Comparison of ENCODE assay signal across 28 cellular contexts in genomic region chr2:113209869-113210305, GRCh38. TPM values are rescaled to one million over a fixed set of nuclear protein-coding genes. Genes with fewer than 3 reads are reported as not detected.
DNase-seq lines count a peak whose midpoint lies in the region; ATAC-seq and TF ChIP-seq lines count a peak whose summit lies in the region.
"Had no signal": no experiment of that assay in that cellular context is flagged by ENCODE, and none has a peak within 500 bp of the region (broad histone marks: within the 10 kb centered on the region; RNA-seq: fewer than 3 reads in every experiment).

No MANE protein-coding gene starts in this region.

- DNase-seq in activated CD4-positive, alpha-beta T cell treated with anti-CD3 and anti-CD28 coated beads, Interleukin-2, amount 10 ng/mL, durations not matched to agents 7 days and 5 days: no peak
- no peak for DNase-seq in activated CD4-positive, alpha-beta T cell treated with anti-CD3 and anti-CD28 coated beads, Interleukin-2, amount 10 ng/mL, durations not matched to agents 24 days and 14 days
- no peak for DNase-seq in chondrocyte (ENCODE audit: low spot score)
- DNase-seq in naive thymus-derived CD4-positive, alpha-beta T cell: no peak
- no peak for DNase-seq in tibial nerve (ENCODE audit: low spot score in 2 of 2)
- DNase-seq in PC-9: no peak
- no peak for DNase-seq in body of pancreas
- DNase-seq: activated CD4-positive, alpha-beta T cell treated with anti-CD3 and anti-CD28 coated beads for 48 hours; activated CD8-positive, alpha-beta memory T cell treated with anti-CD3 and anti-CD28 coated beads, Interleukin-2, amount 10 ng/mL, durations not matched to agents 7 days and 5 days; activated naive CD4-positive, alpha-beta T cell treated with anti-CD3 and anti-CD28 coated beads for 36 hours; activated T-cell treated with anti-CD3 and anti-CD28 coated beads, Interleukin-2, amount 50 U/mL, for 72 hours; anterior cingulate cortex; central memory CD4-positive, alpha-beta T cell; dorsolateral prefrontal cortex; Kasumi-1; naive B cell; NCI-H1694; NCI-H2171 treated with DMSO at 0.1 percent for 48 hours; NCI-H69; SK-N-SH; T-helper 2 cell had no signal

- no peak for TF ChIP-seq POLR2A in tibial nerve (IDR thresholded peaks at IDR 0.05)
- TF ChIP-seq POLR2A in gastroesophageal sphincter (IDR thresholded peaks at IDR 0.05): no peak
- no peak for TF ChIP-seq POLR2A in body of pancreas (IDR thresholded peaks at IDR 0.05)

- no peak overlapping the region for H2AFZ ChIP-seq in PC-9

- no peak overlapping the region for H3K27ac ChIP-seq in naive thymus-derived CD4-positive, alpha-beta T cell (ENCODE audit: low read depth, low read length)
- H3K27ac ChIP-seq in tibial nerve (peak overlapping the region in 3 of 4 donors; percentile 32 to 86 (median 84)), PC-9 (no peak overlapping the region), gastroesophageal sphincter (peak overlapping the region in 2 of 4 donors; percentile 20 to 73), body of pancreas (no peak overlapping the region)
- H3K27ac ChIP-seq: epithelial cell of prostate, pancreas, tibial artery had no signal

- H3K27me3 Mint-ChIP-seq in activated CD4-positive, alpha-beta T cell treated with anti-CD3 and anti-CD28 coated beads, Interleukin-2, amount 10 ng/mL, durations not matched to agents 7 days and 5 days: no peaks in the 10 kb centered on the region
- no peaks in the 10 kb centered on the region for H3K27me3 Mint-ChIP-seq in activated CD4-positive, alpha-beta T cell treated with anti-CD3 and anti-CD28 coated beads, Interleukin-2, amount 10 ng/mL, durations not matched to agents 24 days and 14 days
- no peaks in the 10 kb centered on the region for H3K27me3 Mint-ChIP-seq in chondrocyte (ENCODE audit: low read depth)
- peaks cover 0 to 4% (median 0%) of the 10 kb centered on the region in 5 donors for H3K27me3 Mint-ChIP-seq in naive thymus-derived CD4-positive, alpha-beta T cell
- H3K27me3 Mint-ChIP-seq: activated CD8-positive, alpha-beta memory T cell treated with anti-CD3 and anti-CD28 coated beads, Interleukin-2, amount 10 ng/mL, durations not matched to agents 7 days and 5 days; stimulated activated naive CD8-positive, alpha-beta T cell treated with anti-CD3 and anti-CD28 coated beads, Interleukin-15, Interleukin-2, amounts not matched to agents 100 ng/mL and 50 ng/mL, for 24 hours had no signal

- no peaks in the 10 kb centered on the region for H3K79me2 ChIP-seq in PC-9 (ENCODE audit: low read depth)

- peaks cover 0 to under 1% of the 10 kb centered on the region in 2 donors for H3K4me1 ChIP-seq in naive thymus-derived CD4-positive, alpha-beta T cell (ENCODE audit: control insufficient read depth in 2 of 2, insufficient read depth in 2 of 2, low read length in 2 of 2)
- H3K4me1 ChIP-seq in tibial nerve (peaks cover 0 to 43% (median 22%) of the 10 kb centered on the region in 4 donors), PC-9 (replicated peaks; ENCODE audit: insufficient read depth) (peaks cover 20% of the 10 kb centered on the region), gastroesophageal sphincter (peaks cover 0 to 45% (median 19%) of the 10 kb centered on the region in 3 donors), body of pancreas (peaks cover 14% of the 10 kb centered on the region)

- no peaks in the 10 kb centered on the region for H4K20me1 ChIP-seq in PC-9 (ENCODE audit: insufficient read depth)

- no peak overlapping the region for H3K4me3 Mint-ChIP-seq in activated CD4-positive, alpha-beta T cell treated with anti-CD3 and anti-CD28 coated beads, Interleukin-2, amount 10 ng/mL, durations not matched to agents 7 days and 5 days
- no peak overlapping the region for H3K4me3 Mint-ChIP-seq in activated CD4-positive, alpha-beta T cell treated with anti-CD3 and anti-CD28 coated beads, Interleukin-2, amount 10 ng/mL, durations not matched to agents 24 days and 14 days
- H3K4me3 Mint-ChIP-seq in chondrocyte (ENCODE audit: unreplicated experiment): no peak overlapping the region
- no peak overlapping the region for H3K4me3 Mint-ChIP-seq in naive thymus-derived CD4-positive, alpha-beta T cell
- H3K4me3 Mint-ChIP-seq: activated CD8-positive, alpha-beta memory T cell treated with anti-CD3 and anti-CD28 coated beads, Interleukin-2, amount 10 ng/mL, durations not matched to agents 7 days and 5 days; activated naive CD4-positive, alpha-beta T cell treated with anti-CD3 and anti-CD28 coated beads for 36 hours; activated T-cell treated with anti-CD3 and anti-CD28 coated beads, Interleukin-2, amount 50 U/mL, for 72 hours; naive B cell; stimulated activated naive CD8-positive, alpha-beta T cell treated with anti-CD3 and anti-CD28 coated beads, Interleukin-15, Interleukin-2, amounts not matched to agents 100 ng/mL and 50 ng/mL, for 24 hours had no signal

- no peaks in the 10 kb centered on the region for H3K27me3 ChIP-seq in naive thymus-derived CD4-positive, alpha-beta T cell (ENCODE audit: control insufficient read depth in 2 of 2, insufficient read depth in 2 of 2, low read length in 2 of 2)
- H3K27me3 ChIP-seq in tibial nerve: no peaks in the 10 kb centered on the region
- H3K27me3 ChIP-seq in PC-9 (ENCODE audit: insufficient read depth, low read depth): no peaks in the 10 kb centered on the region
- no peaks in the 10 kb centered on the region for H3K27me3 ChIP-seq in gastroesophageal sphincter
- H3K27me3 ChIP-seq in body of pancreas: no peaks in the 10 kb centered on the region
- H3K27me3 ChIP-seq: pancreas, right atrium auricular region had no signal

- H3K36me3 ChIP-seq in naive thymus-derived CD4-positive, alpha-beta T cell (ENCODE audit: control insufficient read depth in 2 of 3, insufficient read depth in 3 of 3, low read length in 3 of 3): no peaks in the 10 kb centered on the region
- no peaks in the 10 kb centered on the region for H3K36me3 ChIP-seq in tibial nerve
- H3K36me3 ChIP-seq in PC-9 (ENCODE audit: low read depth): no peaks in the 10 kb centered on the region
- no peaks in the 10 kb centered on the region for H3K36me3 ChIP-seq in gastroesophageal sphincter
- no peaks in the 10 kb centered on the region for H3K36me3 ChIP-seq in body of pancreas (replicated peaks in 1 of 2; ENCODE audit: insufficient read depth in 1 of 2, low read depth in 2 of 2)
- H3K36me3 ChIP-seq: pancreas, right atrium auricular region, tibial artery had no signal

- H3F3A ChIP-seq in PC-9 (ENCODE audit: insufficient read depth, low read depth): 0 out of 2 replicates have a peak, but pooled peaks cover 6% of the 10 kb centered on the region

- no peaks in the 10 kb centered on the region for H3K9me3 Mint-ChIP-seq in activated CD4-positive, alpha-beta T cell treated with anti-CD3 and anti-CD28 coated beads, Interleukin-2, amount 10 ng/mL, durations not matched to agents 7 days and 5 days
- H3K9me3 Mint-ChIP-seq in activated CD4-positive, alpha-beta T cell treated with anti-CD3 and anti-CD28 coated beads, Interleukin-2, amount 10 ng/mL, durations not matched to agents 24 days and 14 days: no peaks in the 10 kb centered on the region
- no peaks in the 10 kb centered on the region for H3K9me3 Mint-ChIP-seq in chondrocyte (ENCODE audit: low read depth)
- H3K9me3 Mint-ChIP-seq in naive thymus-derived CD4-positive, alpha-beta T cell: peaks cover 0 to 2% (median 0%) of the 10 kb centered on the region in 11 donors
- H3K9me3 Mint-ChIP-seq: activated naive CD4-positive, alpha-beta T cell treated with anti-CD3 and anti-CD28 coated beads for 36 hours; activated T-cell treated with anti-CD3 and anti-CD28 coated beads, Interleukin-2, amount 50 U/mL, for 72 hours; naive B cell; stimulated activated naive CD8-positive, alpha-beta T cell treated with anti-CD3 and anti-CD28 coated beads, Interleukin-15, Interleukin-2, amounts not matched to agents 100 ng/mL and 50 ng/mL, for 24 hours had no signal

- no peak for ATAC-seq in naive thymus-derived CD4-positive, alpha-beta T cell
- no peak for ATAC-seq in gastroesophageal sphincter
- no peak for ATAC-seq in body of pancreas
- ATAC-seq: activated CD8-positive, alpha-beta memory T cell treated with anti-CD3 and anti-CD28 coated beads, Interleukin-2, amount 10 ng/mL, durations not matched to agents 7 days and 5 days; left lobe of liver; pancreas had no signal

- peaks cover 10% of the 10 kb centered on the region for H3K4me1 Mint-ChIP-seq in activated CD4-positive, alpha-beta T cell treated with anti-CD3 and anti-CD28 coated beads, Interleukin-2, amount 10 ng/mL, durations not matched to agents 7 days and 5 days
- H3K4me1 Mint-ChIP-seq in activated CD4-positive, alpha-beta T cell treated with anti-CD3 and anti-CD28 coated beads, Interleukin-2, amount 10 ng/mL, durations not matched to agents 24 days and 14 days: peaks cover 8% of the 10 kb centered on the region
- H3K4me1 Mint-ChIP-seq in chondrocyte (ENCODE audit: low read depth): peaks cover 42% of the 10 kb centered on the region
- H3K4me1 Mint-ChIP-seq in naive thymus-derived CD4-positive, alpha-beta T cell: peaks cover 14 to 26% (median 20%) of the 10 kb centered on the region in 7 donors

- no peaks in the 10 kb centered on the region for H3K36me3 Mint-ChIP-seq in activated CD4-positive, alpha-beta T cell treated with anti-CD3 and anti-CD28 coated beads, Interleukin-2, amount 10 ng/mL, durations not matched to agents 7 days and 5 days (ENCODE audit: low read depth)
- H3K36me3 Mint-ChIP-seq in activated CD4-positive, alpha-beta T cell treated with anti-CD3 and anti-CD28 coated beads, Interleukin-2, amount 10 ng/mL, durations not matched to agents 24 days and 14 days (ENCODE audit: low read depth): no peaks in the 10 kb centered on the region
- H3K36me3 Mint-ChIP-seq in chondrocyte (ENCODE audit: low read depth): no peaks in the 10 kb centered on the region
- no peaks in the 10 kb centered on the region for H3K36me3 Mint-ChIP-seq in naive thymus-derived CD4-positive, alpha-beta T cell
- H3K36me3 Mint-ChIP-seq: activated CD8-positive, alpha-beta memory T cell treated with anti-CD3 and anti-CD28 coated beads, Interleukin-2, amount 10 ng/mL, durations not matched to agents 7 days and 5 days; naive B cell had no signal

- intact Hi-C loops in activated CD4-positive, alpha-beta T cell treated with anti-CD3 and anti-CD28 coated beads, Interleukin-2, amount 10 ng/mL, durations not matched to agents 24 days and 14 days (cut with micrococcal nuclease): no loop called here
- intact Hi-C loops in naive thymus-derived CD4-positive, alpha-beta T cell (cut with micrococcal nuclease): no loop called here
- intact Hi-C loops in PC-9 (cut with micrococcal nuclease; ENCODE audit: unreplicated experiment) (no loop called here), body of pancreas (cut with DNase I) (no loop called here)

- no peak for TF ChIP-seq EP300 in tibial nerve (IDR thresholded peaks at IDR 0.05)
- no peak for TF ChIP-seq EP300 in gastroesophageal sphincter (IDR thresholded peaks at IDR 0.05)

- H3K9me3 ChIP-seq in naive thymus-derived CD4-positive, alpha-beta T cell (ENCODE audit: control insufficient read depth in 2 of 3, low read length in 3 of 3): no peaks in the 10 kb centered on the region
- H3K9me3 ChIP-seq in tibial nerve: no peaks in the 10 kb centered on the region
- H3K9me3 ChIP-seq in PC-9 (ENCODE audit: insufficient read depth, low read depth): no peaks in the 10 kb centered on the region
- H3K9me3 ChIP-seq in gastroesophageal sphincter: no peaks in the 10 kb centered on the region
- H3K9me3 ChIP-seq in body of pancreas: no peaks in the 10 kb centered on the region
- H3K9me3 ChIP-seq: pancreas, right atrium auricular region, SK-N-SH, tibial artery had no signal

- H3K4me3 ChIP-seq in naive thymus-derived CD4-positive, alpha-beta T cell (ENCODE audit: low read length): no peak overlapping the region
- H3K4me3 ChIP-seq in tibial nerve (no peak overlapping the region), PC-9 (no peak overlapping the region), gastroesophageal sphincter (no peak overlapping the region), body of pancreas (no peak overlapping the region)
- H3K4me3 ChIP-seq: dorsolateral prefrontal cortex, pancreas, right atrium auricular region, tibial artery had no signal

- H3K27ac Mint-ChIP-seq in activated CD4-positive, alpha-beta T cell treated with anti-CD3 and anti-CD28 coated beads, Interleukin-2, amount 10 ng/mL, durations not matched to agents 7 days and 5 days: peak overlapping the region; percentile 78
- H3K27ac Mint-ChIP-seq in activated CD4-positive, alpha-beta T cell treated with anti-CD3 and anti-CD28 coated beads, Interleukin-2, amount 10 ng/mL, durations not matched to agents 24 days and 14 days: no peak overlapping the region
- H3K27ac Mint-ChIP-seq in chondrocyte (ENCODE audit: unreplicated experiment): peak overlapping the region; percentile 27
- peak overlapping the region in 5 of 9 donors; percentile 47 to 71 (median 63) for H3K27ac Mint-ChIP-seq in naive thymus-derived CD4-positive, alpha-beta T cell
- H3K27ac Mint-ChIP-seq: activated CD8-positive, alpha-beta memory T cell treated with anti-CD3 and anti-CD28 coated beads, Interleukin-2, amount 10 ng/mL, durations not matched to agents 7 days and 5 days; activated naive CD4-positive, alpha-beta T cell treated with anti-CD3 and anti-CD28 coated beads for 36 hours; stimulated activated naive CD8-positive, alpha-beta T cell treated with anti-CD3 and anti-CD28 coated beads, Interleukin-15, Interleukin-2, amounts not matched to agents 100 ng/mL and 50 ng/mL, for 24 hours had no signal

- 86 to 90% methylated on average over 7 of the region's 7 CpGs for WGBS in tibial nerve, 2 donors
- 81% methylated on average over 4 of the region's 7 CpGs; no CpG with 5 or more reads in 1 of the 2 donors for WGBS in gastroesophageal sphincter (ENCODE audit: low coverage in 1 of 2), 2 donors
- 84 to 92% methylated on average over 7 of the region's 7 CpGs for WGBS in body of pancreas, 2 donors

- CTCF ChIA-PET in activated CD4-positive, alpha-beta T cell treated with anti-CD3 and anti-CD28 coated beads, Interleukin-2, amount 10 ng/mL, durations not matched to agents 7 days and 5 days (lab: Charles Lee): interaction anchor here (1.3 kb wide), 1 partner anchor 11 kb away, joined by 3 read pairs; no protein-coding TSS in a partner anchor
- CTCF ChIA-PET in naive thymus-derived CD4-positive, alpha-beta T cell (lab: Charles Lee): interaction anchor here (0.6 to 1.5 kb wide), 2 partner anchors 28 to 74 kb away, joined by 3 to 4 read pairs; no protein-coding TSS in a partner anchor
- CTCF ChIA-PET in PC-9 (lab: Charles Lee): no interaction called here

- POLR2A ChIA-PET in activated CD4-positive, alpha-beta T cell treated with anti-CD3 and anti-CD28 coated beads, Interleukin-2, amount 10 ng/mL, durations not matched to agents 7 days and 5 days (lab: Charles Lee): no interaction called here
- POLR2A ChIA-PET in naive thymus-derived CD4-positive, alpha-beta T cell (lab: Charles Lee): no interaction called here
- POLR2A ChIA-PET in PC-9 (lab: Charles Lee; ENCODE audit: unreplicated experiment): interaction anchor here (0.6 kb wide), 1 partner anchor 11 kb away, joined by 3 read pairs; no protein-coding TSS in a partner anchor

- TF ChIP-seq CTCF in chondrocyte (IDR thresholded peaks at IDR 0.05): no peak
- TF ChIP-seq CTCF in tibial nerve (IDR thresholded peaks at IDR 0.05): no peak
- TF ChIP-seq CTCF in PC-9 (conservative IDR thresholded peaks at IDR 0.05): no peak
- no peak for TF ChIP-seq CTCF in gastroesophageal sphincter (IDR thresholded peaks at IDR 0.05)
- TF ChIP-seq CTCF in body of pancreas (IDR thresholded peaks at IDR 0.05): no peak

- no TSS peak for BruUV-seq in PC-9 (replicated peaks; lab: Mats Ljungman, UMichigan)

- no peak overlapping the region for H3K4me2 ChIP-seq in PC-9
- H3K4me2 ChIP-seq: SK-N-SH had no signal

- H3K9me2 ChIP-seq in PC-9 (ENCODE audit: insufficient read depth): no peaks in the 10 kb centered on the region
- H3K9me2 ChIP-seq: SK-N-SH had no signal

RNA-seq across cellular contexts. Expression of gene PSD4, which starts 36.1 kb away (rescaled TPM):
- total RNA-seq in activated CD4-positive, alpha-beta T cell treated with anti-CD3 and anti-CD28 coated beads, Interleukin-2, amount 10 ng/mL, durations not matched to agents 7 days and 5 days: 100 to 1,000 TPM; 329 to 335 TPM
- 268 and 278 TPM in 2 replicates for total RNA-seq in activated CD4-positive, alpha-beta T cell treated with anti-CD3 and anti-CD28 coated beads, Interleukin-2, amount 10 ng/mL, durations not matched to agents 24 days and 14 days
- total RNA-seq in chondrocyte (5.2 to 5.5 TPM (median 5.2 TPM) in 3 replicates), tibial nerve (10 to 100 TPM in 3 of 4 donors, 1 to 10 TPM in 1; 8.7 to 20.7 (median 11.3) TPM), PC-9 (2021) (29.6 and 38.7 TPM in 2 replicates), gastroesophageal sphincter (1 to 10 TPM; 3.0 to 4.4 (median 3.6) TPM), body of pancreas (10 to 100 TPM; 40.5 to 83.4 TPM)
- 100 to 1,000 TPM in 4 of 5 experiments, 10 to 100 TPM in 1; 96.4 to 399 (median 167) TPM for total RNA-seq in naive thymus-derived CD4-positive, alpha-beta T cell
- 10 to 100 TPM; 28.0 to 50.4 TPM for polyA plus RNA-seq in naive thymus-derived CD4-positive, alpha-beta T cell

Comparison
In these comparisons a context has a peak if more than half of its experiments do, and no peak if none do; other contexts are left out.
1. H3K27ac ChIP-seq: peak in tibial nerve (3 of 4); none in naive thymus-derived CD4-positive, alpha-beta T cell (single experiment), PC-9 (single experiment) and body of pancreas (0 of 4).